Comparison of ENCODE assay signal across 8 cellular contexts in genomic region chr18:23619388-23619873, GRCh38. TPM values are rescaled to one million over a fixed set of nuclear protein-coding genes. Genes with fewer than 3 reads are reported as not detected.
DNase-seq lines count a peak whose midpoint lies in the region; ATAC-seq and TF ChIP-seq lines count a peak whose summit lies in the region.

No MANE protein-coding gene starts in this region.

- H3K27ac Mint-ChIP-seq in chondrocyte (ENCODE audit: unreplicated experiment) (no peak overlapping the region), memory B cell (no peak overlapping the region)

- H3K4me3 ChIP-seq in HL-60 (replicated peaks; ENCODE audit: insufficient read depth, low read length) = peak overlapping the region; percentile 44
- peak overlapping the region in 3 of 4 donors; percentile 36 to 55 (median 49) for H3K4me3 ChIP-seq in upper lobe of left lung

- peaks cover 3% of the 10 kb centered on the region for H3K4me1 Mint-ChIP-seq in chondrocyte (ENCODE audit: low read depth)
- peaks cover 14% of the 10 kb centered on the region for H3K4me1 Mint-ChIP-seq in memory B cell

- no peak for TF ChIP-seq EP300 in upper lobe of left lung (IDR thresholded peaks at IDR 0.05)

- peak; percentile 38 for DNase-seq in DMS53 (lab: John Stamatoyannopoulos, UW)
- DNase-seq in DMS53 treated with DMSO at 0.1 percent for 48 hours (lab: John Stamatoyannopoulos, UW; ENCODE audit: unreplicated experiment) = no peak
- no peak for DNase-seq in HL-60 (ENCODE audit: low read depth in 1 of 2, low spot score in 1 of 2)
- DNase-seq in chondrocyte (ENCODE audit: low spot score) = no peak
- no peak for DNase-seq in memory B cell (ENCODE audit: low spot score in 2 of 2)
- DNase-seq in upper lobe of left lung = peak in 1 of 2 donors; percentile 88
- no peak for DNase-seq in NCI-H2196 (lab: John Stamatoyannopoulos, UW; ENCODE audit: unreplicated experiment)
- no peak for DNase-seq in A172 (ENCODE audit: low spot score)

- H3K27me3 ChIP-seq in HL-60 (ENCODE audit: insufficient read depth, poor library complexity, severe bottlenecking) = peaks cover 26% of the 10 kb centered on the region
- peaks cover 0 to 8% (median 0%) of the 10 kb centered on the region in 4 donors for H3K27me3 ChIP-seq in upper lobe of left lung

- H3K27ac ChIP-seq in HL-60 (replicated peaks) = no peak overlapping the region
- H3K27ac ChIP-seq in upper lobe of left lung = peak overlapping the region; percentile 6 to 68 (median 47)

- H3K36me3 Mint-ChIP-seq in chondrocyte (ENCODE audit: low read depth) = no peaks in the 10 kb centered on the region
- no peaks in the 10 kb centered on the region for H3K36me3 Mint-ChIP-seq in memory B cell

- no peaks in the 10 kb centered on the region for H3K9me3 Mint-ChIP-seq in chondrocyte (ENCODE audit: low read depth)
- H3K9me3 Mint-ChIP-seq in memory B cell = no peaks in the 10 kb centered on the region

- H3K27me3 Mint-ChIP-seq in chondrocyte (ENCODE audit: low read depth) = peaks cover 28% of the 10 kb centered on the region
- peaks cover 26% of the 10 kb centered on the region for H3K27me3 Mint-ChIP-seq in memory B cell

- H3K9me3 ChIP-seq in upper lobe of left lung = no peaks in the 10 kb centered on the region

- H3K4me3 Mint-ChIP-seq in chondrocyte (ENCODE audit: unreplicated experiment) = peak overlapping the region; percentile 66
- H3K4me3 Mint-ChIP-seq in memory B cell = peak overlapping the region; percentile 71

- ATAC-seq in memory B cell (ENCODE audit: low read depth) = peak; percentile 47
- peak; percentile 45 to 76 for ATAC-seq in upper lobe of left lung (ENCODE audit: low FRiP score in 2 of 2)

- no peak for TF ChIP-seq CTCF in HL-60 (IDR thresholded peaks at IDR 0.05; ENCODE audit: insufficient read depth, low read length)
- TF ChIP-seq CTCF in chondrocyte (IDR thresholded peaks at IDR 0.05) = peak; percentile 35
- no peak for TF ChIP-seq CTCF in upper lobe of left lung (IDR thresholded peaks at IDR 0.05)

- peak in 1 of 4 donors; percentile 19 for TF ChIP-seq POLR2A in upper lobe of left lung (IDR thresholded peaks at IDR 0.05)

- H3K4me1 ChIP-seq in upper lobe of left lung = peaks cover 7 to 21% (median 14%) of the 10 kb centered on the region in 4 donors

- 3 to 11% methylated on average over 14 to 27 of the region's 41 CpGs for WGBS in upper lobe of left lung, 2 donors

- H3K36me3 ChIP-seq in upper lobe of left lung = no peaks in the 10 kb centered on the region

RNA-seq across cellular contexts. Expression of gene NPC1, which starts 33.1 kb away (rescaled TPM):
- total RNA-seq in chondrocyte (31.4 to 48.2 TPM (median 45.5 TPM) in 3 replicates), upper lobe of left lung (100 to 1,000 TPM; 117 to 437 (median 167) TPM)
- total RNA-seq in A172 (2014; rRNA removed; shearing (Covaris generic)) = 58.5 and 128 TPM in 2 replicates

RNA-seq across cellular contexts. Expression of gene ANKRD29, which starts 43.3 kb away (rescaled TPM):
- total RNA-seq in chondrocyte = 0.48 to 0.85 TPM (median 0.50 TPM) in 3 replicates
- total RNA-seq in upper lobe of left lung = 100 to 1,000 TPM in 2 of 6 donors, 10 to 100 TPM in 4; 50.4 to 150 (median 85.8) TPM
- 3.8 and 4.0 TPM in 2 replicates for total RNA-seq in A172 (2014; rRNA removed; shearing (Covaris generic))

Comparison
In these comparisons a context has a peak if more than half of its experiments do, and no peak if none do; other contexts are left out.
1. RNA of gene ANKRD29, which starts 43.3 kb away (total RNA-seq): 50.4 to 150 TPM in upper lobe of left lung; 3.8 to 4.0 TPM in A172 and 0.48 to 0.85 TPM in chondrocyte; every median in the first group is over 10 times any median in the second.